Comparison of ENCODE assay signal across 13 cellular contexts in the genomic region with DNA sequence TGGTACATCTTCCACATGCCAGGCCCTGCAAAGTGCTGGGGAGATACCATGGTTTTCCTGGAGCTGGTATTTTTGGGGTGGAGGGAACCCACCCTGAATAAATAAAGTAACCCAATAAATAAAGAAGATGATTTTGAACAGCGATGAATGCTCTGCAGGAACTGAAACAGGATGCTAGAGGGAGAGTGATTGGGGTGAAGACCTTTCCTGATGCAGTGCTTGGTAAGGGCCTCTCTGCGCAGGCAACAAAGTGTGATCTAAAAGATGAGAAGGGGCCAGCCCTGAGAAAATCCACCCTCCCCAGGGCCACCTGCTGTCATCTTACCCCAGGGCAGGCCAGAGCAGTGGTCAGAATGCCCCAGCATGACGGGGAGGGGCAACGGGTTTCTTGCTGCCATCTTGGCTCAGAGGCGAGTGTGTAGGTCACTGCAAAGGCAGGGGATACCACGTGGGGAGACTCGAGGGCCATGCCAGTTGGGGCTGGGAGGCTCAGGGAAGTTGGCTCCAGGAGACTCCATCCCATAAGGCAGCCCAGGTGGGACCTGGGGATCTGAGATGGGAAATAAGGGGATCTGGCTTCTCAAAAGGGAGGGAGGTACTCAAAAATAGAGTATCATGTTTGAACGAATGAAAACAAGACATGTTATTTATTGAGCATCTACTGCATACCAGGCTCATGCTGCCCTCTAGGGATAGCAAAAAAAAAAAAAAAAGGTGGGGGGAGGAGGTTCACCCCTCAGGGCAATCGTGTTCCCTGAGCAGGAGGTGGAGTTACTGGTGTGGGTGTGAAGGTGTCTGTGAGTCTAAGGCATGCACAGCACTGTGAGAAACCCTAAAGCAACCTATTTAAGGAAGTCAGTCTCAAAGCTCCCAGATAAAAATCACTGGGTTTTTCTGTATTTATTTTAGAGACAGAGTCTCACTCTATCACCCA. TPM values are rescaled to one million over a fixed set of nuclear protein-coding genes. Genes with fewer than 3 reads are reported as not detected.
DNase-seq lines count a peak whose midpoint lies in the region; ATAC-seq and TF ChIP-seq lines count a peak whose summit lies in the region.
"Had no signal": no experiment of that assay in that cellular context is flagged by ENCODE, and none has a peak within 500 bp of the region (broad histone marks: within the 10 kb centered on the region; RNA-seq: fewer than 3 reads in every experiment).

No MANE protein-coding gene starts in this region.

- no peak overlapping the region for H3K4me3 ChIP-seq in A673 (ENCODE audit: low read depth, low read length, poor library complexity, severe bottlenecking)
- no peak overlapping the region for H3K4me3 ChIP-seq in PC-9
- H3K4me3 ChIP-seq: gastrocnemius medialis, HAP-1, neural progenitor cell, Peyer's patch had no signal

- CTCF ChIA-PET in A673 (lab: Charles Lee): interaction anchor here (0.6 kb wide), 1 partner anchor 287 kb away, joined by 4 read pairs; no protein-coding TSS in a partner anchor
- CTCF ChIA-PET in PC-9 (lab: Charles Lee): interaction anchor here (0.6 to 0.7 kb wide), 2 partner anchors 206 to 244 kb away, joined by 3 to 17 read pairs; no protein-coding TSS in a partner anchor

- no peaks in the 10 kb centered on the region for H4K20me1 ChIP-seq in PC-9 (ENCODE audit: insufficient read depth)

- no peak overlapping the region for H3K4me3 Mint-ChIP-seq in activated T-helper 1 cell treated with anti-CD3 and anti-CD28 coated beads, Interleukin-12 subunit alpha, Interleukin-12 subunit beta, Interleukin-2, Interleukin-4 antibody, amounts not matched to agents 30 ng/mL and 10 ng/mL and 1 ng/mL, durations not matched to agents 14 hours and 24 hours and 36 hours
- H3K4me3 Mint-ChIP-seq: activated naive CD8-positive, alpha-beta T cell; neural progenitor cell had no signal

- H3K27me3 ChIP-seq in A673 (replicated peaks; ENCODE audit: insufficient read depth, low read depth, low read length, poor library complexity) (no peaks in the 10 kb centered on the region), PC-9 (ENCODE audit: insufficient read depth, low read depth) (no peaks in the 10 kb centered on the region)
- H3K27me3 ChIP-seq: gastrocnemius medialis, Peyer's patch had no signal

- no peaks in the 10 kb centered on the region for H3K9me3 Mint-ChIP-seq in activated T-helper 1 cell treated with anti-CD3 and anti-CD28 coated beads, Interleukin-12 subunit alpha, Interleukin-12 subunit beta, Interleukin-2, Interleukin-4 antibody, amounts not matched to agents 30 ng/mL and 10 ng/mL and 1 ng/mL, durations not matched to agents 14 hours and 24 hours and 36 hours
- H3K9me3 Mint-ChIP-seq: neural progenitor cell had no signal

- peaks cover 19% of the 10 kb centered on the region for H3K4me1 Mint-ChIP-seq in activated T-helper 1 cell treated with anti-CD3 and anti-CD28 coated beads, Interleukin-12 subunit alpha, Interleukin-12 subunit beta, Interleukin-2, Interleukin-4 antibody, amounts not matched to agents 30 ng/mL and 10 ng/mL and 1 ng/mL, durations not matched to agents 14 hours and 24 hours and 36 hours (ENCODE audit: low read depth)

- DNase-seq in A673 (ENCODE audit: low spot score) (peak; percentile 22), GM10266 (ENCODE audit: extremely low spot score) (peak; percentile 55), PC-9 (peak; percentile 40 to 52), fibroblast of gingiva (ENCODE audit: low read depth) (peak; percentile 18), mucosa of gallbladder (ENCODE audit: low spot score) (no peak), NCI-H146 (lab: John Stamatoyannopoulos, UW) (no peak)
- no peak for DNase-seq in activated T-helper 1 cell treated with anti-CD3 and anti-CD28 coated beads, Interleukin-12 subunit alpha, Interleukin-12 subunit beta, Interleukin-2, Interleukin-4 antibody, amounts not matched to agents 30 ng/mL and 10 ng/mL and 1 ng/mL, durations not matched to agents 14 hours and 24 hours and 36 hours (ENCODE audit: low spot score)

- H3K27me3 Mint-ChIP-seq in activated T-helper 1 cell treated with anti-CD3 and anti-CD28 coated beads, Interleukin-12 subunit alpha, Interleukin-12 subunit beta, Interleukin-2, Interleukin-4 antibody, amounts not matched to agents 30 ng/mL and 10 ng/mL and 1 ng/mL, durations not matched to agents 14 hours and 24 hours and 36 hours (ENCODE audit: insufficient read depth): no peaks in the 10 kb centered on the region
- H3K27me3 Mint-ChIP-seq: activated naive CD8-positive, alpha-beta T cell had no signal

- TF ChIP-seq CTCF in A673 (conservative IDR thresholded peaks at IDR 0.05; ENCODE audit: low read depth, low read length): peak; percentile 42
- peak; percentile 6 for TF ChIP-seq CTCF in GM10266 (IDR thresholded peaks at IDR 0.05; ENCODE audit: control insufficient read depth, insufficient read depth, low read depth, missing control alignments)
- no peak; the same call in 1 of the 2 replicates for TF ChIP-seq CTCF in PC-9 (conservative IDR thresholded peaks at IDR 0.05)

- H3K4me1 ChIP-seq in A673 (ENCODE audit: insufficient read depth, low read length, poor library complexity, severe bottlenecking) (no peaks in the 10 kb centered on the region), PC-9 (replicated peaks; ENCODE audit: insufficient read depth) (no peaks in the 10 kb centered on the region; the same call in 1 of the 2 replicates)
- H3K4me1 ChIP-seq: gastrocnemius medialis, Peyer's patch had no signal

- BruUV-seq in A673 (replicated peaks; lab: Mats Ljungman, UMichigan) (no TSS peak), PC-9 (replicated peaks; lab: Mats Ljungman, UMichigan) (no TSS peak)

- no peak overlapping the region for H3K27ac ChIP-seq in A673 (ENCODE audit: low read depth, low read length, poor library complexity, severe bottlenecking)
- H3K27ac ChIP-seq in PC-9: no peak overlapping the region
- H3K27ac ChIP-seq: gastrocnemius medialis, neural progenitor cell, Peyer's patch had no signal

- POLR2A ChIA-PET in A673 (lab: Charles Lee; ENCODE audit: low non-redundant PET) (no interaction called here), PC-9 (lab: Charles Lee; ENCODE audit: unreplicated experiment) (interaction anchor here (0.6 to 0.7 kb wide), 2 partner anchors 68 to 614 kb away, joined by 3 read pairs; no protein-coding TSS in a partner anchor)

- H3K4me2 ChIP-seq in PC-9: no peak overlapping the region
- H3K4me2 ChIP-seq: neural progenitor cell had no signal

- H3K36me3 ChIP-seq in A673 (ENCODE audit: insufficient read depth, low read length, poor library complexity, severe bottlenecking): no peaks in the 10 kb centered on the region
- H3K36me3 ChIP-seq in PC-9 (ENCODE audit: low read depth): no peaks in the 10 kb centered on the region
- H3K36me3 ChIP-seq: gastrocnemius medialis, HAP-1, neural progenitor cell, Peyer's patch had no signal

- no peaks in the 10 kb centered on the region for H3K79me2 ChIP-seq in PC-9 (ENCODE audit: low read depth)

- H3K36me3 Mint-ChIP-seq in activated T-helper 1 cell treated with anti-CD3 and anti-CD28 coated beads, Interleukin-12 subunit alpha, Interleukin-12 subunit beta, Interleukin-2, Interleukin-4 antibody, amounts not matched to agents 30 ng/mL and 10 ng/mL and 1 ng/mL, durations not matched to agents 14 hours and 24 hours and 36 hours (ENCODE audit: low read depth): no peaks in the 10 kb centered on the region
- H3K36me3 Mint-ChIP-seq: activated naive CD8-positive, alpha-beta T cell; neural progenitor cell had no signal

- H2AFZ ChIP-seq in PC-9: no peak overlapping the region
- H2AFZ ChIP-seq: neural progenitor cell had no signal

- intact Hi-C loops in A673 (cut with micrococcal nuclease; ENCODE audit: unreplicated experiment): loop anchor here (5.0 kb wide), 1 partner anchor 355 kb away; no protein-coding TSS in a partner anchor
- intact Hi-C loops in PC-9 (cut with micrococcal nuclease; ENCODE audit: unreplicated experiment): loop anchor here (2.0 to 5.0 kb wide), 2 partner anchors 214 to 235 kb away; no protein-coding TSS in a partner anchor
- intact Hi-C loops in activated T-helper 1 cell treated with anti-CD3 and anti-CD28 coated beads, Interleukin-12 subunit alpha, Interleukin-12 subunit beta, Interleukin-2, Interleukin-4 antibody, amounts not matched to agents 30 ng/mL and 10 ng/mL and 1 ng/mL, durations not matched to agents 14 hours and 24 hours and 36 hours (cut with micrococcal nuclease): loop anchor here (2.0 to 5.0 kb wide), 3 partner anchors 54 to 204 kb away; no protein-coding TSS in a partner anchor

- no peak overlapping the region for H3K27ac Mint-ChIP-seq in activated T-helper 1 cell treated with anti-CD3 and anti-CD28 coated beads, Interleukin-12 subunit alpha, Interleukin-12 subunit beta, Interleukin-2, Interleukin-4 antibody, amounts not matched to agents 30 ng/mL and 10 ng/mL and 1 ng/mL, durations not matched to agents 14 hours and 24 hours and 36 hours
- H3K27ac Mint-ChIP-seq: activated naive CD8-positive, alpha-beta T cell; neural progenitor cell had no signal

- no peaks in the 10 kb centered on the region; the same call in 1 of the 2 replicates for H3F3A ChIP-seq in PC-9 (ENCODE audit: insufficient read depth, low read depth)

- H3K9me3 ChIP-seq in A673 (ENCODE audit: low read depth, low read length, poor library complexity, severe bottlenecking) (no peaks in the 10 kb centered on the region), PC-9 (ENCODE audit: insufficient read depth, low read depth) (no peaks in the 10 kb centered on the region)
- H3K9me3 ChIP-seq: gastrocnemius medialis, HAP-1, Peyer's patch had no signal

- no peak for ATAC-seq in GM18867 (IDR thresholded peaks at IDR 0.05; ENCODE audit: unreplicated experiment)
- ATAC-seq: gastrocnemius medialis had no signal

- H3K9me2 ChIP-seq in PC-9 (ENCODE audit: insufficient read depth): no peaks in the 10 kb centered on the region

RNA-seq across cellular contexts. Expression of a gene that starts 2.8 kb away (rescaled TPM):
- total RNA-seq in A673 (2021): not detected in 2 replicates
- total RNA-seq in PC-9 (2021): not detected in 2 replicates
- total RNA-seq in activated T-helper 1 cell treated with anti-CD3 and anti-CD28 coated beads, Interleukin-12 subunit alpha, Interleukin-12 subunit beta, Interleukin-2, Interleukin-4 antibody, amounts not matched to agents 30 ng/mL and 10 ng/mL and 1 ng/mL, durations not matched to agents 14 hours and 24 hours and 36 hours: not detected in 2 replicates
- total RNA-seq in mucosa of gallbladder: not detected
- total RNA-seq: Peyer's patch had no signal

RNA-seq across cellular contexts. Expression of a gene that starts 11.0 kb away (rescaled TPM):
- total RNA-seq in A673 (2021) (not detected in 2 replicates), PC-9 (2021) (not detected in 2 replicates), mucosa of gallbladder (187 TPM)
- not detected in 2 replicates for total RNA-seq in activated T-helper 1 cell treated with anti-CD3 and anti-CD28 coated beads, Interleukin-12 subunit alpha, Interleukin-12 subunit beta, Interleukin-2, Interleukin-4 antibody, amounts not matched to agents 30 ng/mL and 10 ng/mL and 1 ng/mL, durations not matched to agents 14 hours and 24 hours and 36 hours

RNA-seq across cellular contexts. Expression of a gene that starts 15.0 kb away (rescaled TPM):
- total RNA-seq in A673 (2021) (0.26 TPM in 1 of 2 replicates, not detected in the other), PC-9 (2021) (1.0 and 1.1 TPM in 2 replicates), mucosa of gallbladder (0.32 TPM)
- not detected in 2 replicates for total RNA-seq in activated T-helper 1 cell treated with anti-CD3 and anti-CD28 coated beads, Interleukin-12 subunit alpha, Interleukin-12 subunit beta, Interleukin-2, Interleukin-4 antibody, amounts not matched to agents 30 ng/mL and 10 ng/mL and 1 ng/mL, durations not matched to agents 14 hours and 24 hours and 36 hours

RNA-seq across cellular contexts. Expression of a gene that starts 30.9 kb away (rescaled TPM):
- total RNA-seq in A673 (2021) (50.1 and 50.3 TPM in 2 replicates), PC-9 (2021) (17.4 and 24.2 TPM in 2 replicates), mucosa of gallbladder (41.3 TPM)
- 62.6 and 68.8 TPM in 2 replicates for total RNA-seq in activated T-helper 1 cell treated with anti-CD3 and anti-CD28 coated beads, Interleukin-12 subunit alpha, Interleukin-12 subunit beta, Interleukin-2, Interleukin-4 antibody, amounts not matched to agents 30 ng/mL and 10 ng/mL and 1 ng/mL, durations not matched to agents 14 hours and 24 hours and 36 hours

RNA-seq across cellular contexts. Expression of a gene that starts 36.8 kb away (rescaled TPM):
- total RNA-seq in A673 (2021): 0.13 TPM in 1 of 2 replicates, not detected in the other
- total RNA-seq in PC-9 (2021): 1.1 and 1.9 TPM in 2 replicates
- total RNA-seq in activated T-helper 1 cell treated with anti-CD3 and anti-CD28 coated beads, Interleukin-12 subunit alpha, Interleukin-12 subunit beta, Interleukin-2, Interleukin-4 antibody, amounts not matched to agents 30 ng/mL and 10 ng/mL and 1 ng/mL, durations not matched to agents 14 hours and 24 hours and 36 hours: not detected in 2 replicates
- 0.63 TPM for total RNA-seq in mucosa of gallbladder
- total RNA-seq: gastrocnemius medialis, Peyer's patch had no signal

Comparison
In these comparisons a context has a peak if more than half of its experiments do, and no peak if none do; other contexts are left out.
1. DNase-seq: peak in A673 (single experiment), GM10266 (single experiment), PC-9 (2 of 2) and fibroblast of gingiva (single experiment); none in activated T-helper 1 cell treated with anti-CD3 and anti-CD28 coated beads, Interleukin-12 subunit alpha, Interleukin-12 subunit beta, Interleukin-2, Interleukin-4 antibody, amounts not matched to agents 30 ng/mL and 10 ng/mL and 1 ng/mL, durations not matched to agents 14 hours and 24 hours and 36 hours (single experiment), mucosa of gallbladder (single experiment) and NCI-H146 (single experiment).
2. RNA of a gene that starts 11.0 kb away (total RNA-seq): 187 TPM in mucosa of gallbladder (single experiment); not detected in A673, not detected in PC-9 and not detected in activated T-helper 1 cell treated with anti-CD3 and anti-CD28 coated beads, Interleukin-12 subunit alpha, Interleukin-12 subunit beta, Interleukin-2, Interleukin-4 antibody, amounts not matched to agents 30 ng/mL and 10 ng/mL and 1 ng/mL, durations not matched to agents 14 hours and 24 hours and 36 hours; every median in the first group is over 100 times any median in the second.